23 cellular contexts compared by ENCODE assay signal in genomic region chrX:47807548-47807947, GRCh38. TPM values are rescaled to one million over a fixed set of nuclear protein-coding genes. Genes with fewer than 3 reads are reported as not detected.
DNase-seq lines count a peak whose midpoint lies in the region; ATAC-seq and TF ChIP-seq lines count a peak whose summit lies in the region.
"Had no signal": no experiment of that assay in that cellular context is flagged by ENCODE, and none has a peak within 500 bp of the region (broad histone marks: within the 10 kb centered on the region; RNA-seq: fewer than 3 reads in every experiment).

No MANE protein-coding gene starts in this region.

- no peak for TF ChIP-seq CTCF in WERI-Rb-1 (IDR thresholded peaks at IDR 0.05; ENCODE audit: low read depth, low read length)

- no peak overlapping the region for H3K4ac ChIP-seq in trophoblast cell (ENCODE audit: low read depth, low read length)

- peak; percentile 59 for DNase-seq in NCI-H82 (lab: John Stamatoyannopoulos, UW)
- no peak for DNase-seq in NCI-H82 treated with DMSO at 0.1 percent for 48 hours (lab: John Stamatoyannopoulos, UW; ENCODE audit: unreplicated experiment)
- peak; percentile 43 for DNase-seq in WERI-Rb-1
- peak; percentile 27 for DNase-seq in left ventricle myocardium superior
- DNase-seq in trophoblast cell, result no peak
- no peak for DNase-seq in MV-4-11 (lab: John Stamatoyannopoulos, UW)
- no peak for DNase-seq in activated CD4-positive, alpha-beta T cell treated with anti-CD3 and anti-CD28 coated beads for 1 hour
- DNase-seq: AML-193, DMS 273 treated with DMSO at 0.1 percent for 48 hours, DND-41, GDM1, MM.1S, NCI-H1105, NCI-H2081, NCI-H2171 treated with DMSO at 0.1 percent for 48 hours, NCI-H446, NCI-H526 treated with DMSO at 0.1 percent for 48 hours, SK-N-SH had no signal

- H3K4me2 ChIP-seq in trophoblast cell (ENCODE audit: low read length), result no peak overlapping the region
- H3K4me2 ChIP-seq: SK-N-SH had no signal

- H4K8ac ChIP-seq in trophoblast cell (ENCODE audit: low read depth, low read length), result no peak overlapping the region

- H2BK5ac ChIP-seq in trophoblast cell (ENCODE audit: low read depth, low read length, poor library complexity), result no peak overlapping the region

- H3K79me2 ChIP-seq in trophoblast cell (ENCODE audit: control insufficient read depth, insufficient read depth, low read length, poor library complexity), result no peaks in the 10 kb centered on the region

- H3K27me3 ChIP-seq in WERI-Rb-1 (ENCODE audit: insufficient read depth, low read depth, severe bottlenecking) (peaks cover 7% of the 10 kb centered on the region), trophoblast cell (ENCODE audit: insufficient read depth, low read length) (no peaks in the 10 kb centered on the region)

- H3K79me1 ChIP-seq in trophoblast cell (ENCODE audit: low read length), result no peaks in the 10 kb centered on the region

- H2AFZ ChIP-seq in trophoblast cell (ENCODE audit: insufficient read depth, low read length, poor library complexity), result no peak overlapping the region

- peak overlapping the region; percentile 62 for H4K12ac ChIP-seq in trophoblast cell (ENCODE audit: low read depth, low read length)

- H4K91ac ChIP-seq in trophoblast cell (ENCODE audit: low read depth, low read length), result no peak overlapping the region

- H3K27ac ChIP-seq in WERI-Rb-1 (no peak overlapping the region), trophoblast cell (ENCODE audit: low read depth, low read length) (no peak overlapping the region)
- H3K27ac ChIP-seq: 22Rv1, C4-2B had no signal

- H3K36me3 ChIP-seq in WERI-Rb-1 (no peaks in the 10 kb centered on the region), trophoblast cell (ENCODE audit: control insufficient read depth in 1 of 2, insufficient read depth in 2 of 2, low read length in 2 of 2) (no peaks in the 10 kb centered on the region)
- H3K36me3 ChIP-seq: HAP-1 had no signal

- no peak overlapping the region for H3K4me3 ChIP-seq in WERI-Rb-1 (ENCODE audit: low read depth, low read length)
- H3K4me3 ChIP-seq in trophoblast cell (ENCODE audit: low read depth, low read length), result no peak overlapping the region
- H3K4me3 ChIP-seq: HAP-1 had no signal

- WGBS in trophoblast cell (ENCODE audit: extremely low coverage, insufficient coverage, insufficient read length), result no CpG with 5 or more reads among the region's 12 CpGs

- no peak overlapping the region for H3K18ac ChIP-seq in trophoblast cell (ENCODE audit: low read length)

- H2AK5ac ChIP-seq in trophoblast cell (ENCODE audit: low read length), result no peak overlapping the region

- no peak overlapping the region for H3K23ac ChIP-seq in trophoblast cell (ENCODE audit: low read length)

- H3K9me3 ChIP-seq in WERI-Rb-1 (ENCODE audit: severe bottlenecking) (no peaks in the 10 kb centered on the region), trophoblast cell (ENCODE audit: insufficient read depth, low read depth, low read length) (no peaks in the 10 kb centered on the region)
- H3K9me3 ChIP-seq: HAP-1, SK-N-SH had no signal

- H3K9ac ChIP-seq in trophoblast cell (ENCODE audit: low read length), result no peak overlapping the region
- H3K9ac ChIP-seq: SK-N-SH had no signal

- intact Hi-C loops in left ventricle myocardium superior (cut with micrococcal nuclease), result no loop called here

- ATAC-seq in left ventricle myocardium superior (peak; percentile 71), GM21576 (IDR thresholded peaks at IDR 0.05; ENCODE audit: unreplicated experiment) (no peak)
- ATAC-seq: Panc1 had no signal

- H3K4me1 ChIP-seq in trophoblast cell (ENCODE audit: control insufficient read depth in 1 of 2, insufficient read depth in 2 of 2, low read length in 2 of 2), result peaks cover 0 to 4% of the 10 kb centered on the region in 2 experiments
- H3K4me1 ChIP-seq: HAP-1 had no signal

- no peak overlapping the region for H3K14ac ChIP-seq in trophoblast cell (ENCODE audit: low read length)

- no peak overlapping the region for H2BK12ac ChIP-seq in trophoblast cell (ENCODE audit: low read length)

- H2BK120ac ChIP-seq in trophoblast cell (ENCODE audit: insufficient read depth, low read length, poor library complexity), result no peak overlapping the region

RNA-seq across cellular contexts. Expression of gene ZNF81, which starts 29.2 kb away (rescaled TPM):
- 4.7 TPM for total RNA-seq in left ventricle myocardium superior
- 2.6 and 2.8 TPM in 2 replicates for polyA plus RNA-seq in trophoblast cell (2013)

Comparison
In these comparisons a context has a peak if more than half of its experiments do, and no peak if none do; other contexts are left out.
1. DNase-seq: peak in NCI-H82 (single experiment), WERI-Rb-1 (single experiment) and left ventricle myocardium superior (single experiment); none in NCI-H82 treated with DMSO at 0.1 percent for 48 hours (single experiment), trophoblast cell (0 of 2), MV-4-11 (single experiment) and activated CD4-positive, alpha-beta T cell treated with anti-CD3 and anti-CD28 coated beads for 1 hour (single experiment).